ENCODE assay signal across 9 cellular contexts in the genomic region with DNA sequence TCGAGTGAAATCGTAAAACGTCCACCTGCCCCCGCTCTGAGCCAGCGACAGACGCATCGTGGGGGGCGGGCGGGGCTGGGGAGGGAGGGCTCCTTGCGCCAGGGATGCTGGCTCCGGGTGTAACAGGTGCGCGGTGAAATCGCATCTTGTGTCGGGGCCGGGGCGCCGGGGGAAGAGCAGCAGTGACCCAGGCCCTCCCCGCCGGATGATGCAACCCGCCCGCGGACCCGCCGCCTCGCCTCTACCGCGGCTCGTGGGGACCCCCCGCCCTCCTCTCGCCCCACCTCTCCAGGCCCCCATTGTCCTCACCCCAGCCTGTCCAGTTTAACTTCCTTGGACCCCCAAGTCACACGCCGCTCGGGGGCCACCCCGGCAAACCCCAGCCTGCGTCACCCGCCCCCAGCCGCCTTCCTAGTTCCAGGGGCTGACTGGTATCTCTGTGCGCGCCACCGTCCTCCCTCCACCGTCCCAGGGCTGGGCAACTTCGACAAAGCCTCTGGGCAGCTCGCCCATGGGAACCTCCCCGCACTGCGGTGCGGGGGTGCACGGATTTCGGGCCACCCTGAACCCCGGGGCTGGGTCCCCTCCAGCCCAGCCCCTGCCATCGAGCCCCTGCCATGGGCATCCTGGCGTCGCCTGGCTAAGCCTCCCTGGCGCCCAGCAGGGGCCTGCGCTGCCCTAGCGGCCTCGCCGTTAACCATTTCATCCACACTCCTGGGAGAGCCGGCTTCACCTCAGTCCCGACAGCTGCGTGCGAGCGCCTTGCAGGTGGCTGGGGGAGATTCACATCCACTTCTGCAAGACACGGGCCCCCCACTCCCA. TPM values are rescaled to one million over a fixed set of nuclear protein-coding genes. Genes with fewer than 3 reads are reported as not detected.
DNase-seq lines count a peak whose midpoint lies in the region; ATAC-seq lines count a peak whose summit lies in the region.
"Had no signal": no experiment of that assay in that cellular context is flagged by ENCODE, and none has a peak within 500 bp of the region (broad histone marks: within the 10 kb centered on the region; RNA-seq: fewer than 3 reads in every experiment).

No MANE protein-coding gene starts in this region.

- peak; percentile 53 to 62 for ATAC-seq in naive thymus-derived CD8-positive, alpha-beta T cell
- no peak for ATAC-seq in GM21619 (IDR thresholded peaks at IDR 0.05; ENCODE audit: unreplicated experiment)
- no peak for ATAC-seq in HG02852 (IDR thresholded peaks at IDR 0.05; ENCODE audit: unreplicated experiment)

- DNase-seq in DMS153 (lab: John Stamatoyannopoulos, UW) = peak; percentile 77
- DNase-seq in NCI-H2196 treated with DMSO at 0.1 percent for 48 hours (lab: John Stamatoyannopoulos, UW; ENCODE audit: unreplicated experiment) = peak; percentile 56
- peak in 46 of 58 donors; percentile 25 to 81 (median 65) for DNase-seq in anterior cingulate cortex (lab: John Stamatoyannopoulos, UW)
- no peak for DNase-seq in naive thymus-derived CD8-positive, alpha-beta T cell
- DNase-seq in DMS114 treated with DMSO at 0.1 percent for 48 hours (lab: John Stamatoyannopoulos, UW; ENCODE audit: unreplicated experiment) = no peak
- DNase-seq in activated effector memory CD4-positive, alpha-beta T cell treated with anti-CD3 and anti-CD28 coated beads, Interleukin-2, amount 50 U/mL, for 16 hours = no peak

- peaks cover 0 to 7% (median 0%) of the 10 kb centered on the region in 3 donors for H3K36me3 Mint-ChIP-seq in naive thymus-derived CD8-positive, alpha-beta T cell

- POLR2A ChIA-PET in naive thymus-derived CD8-positive, alpha-beta T cell (lab: Charles Lee) = no interaction called here

- peak overlapping the region; percentile 51 to 82 (median 73) for H3K4me3 Mint-ChIP-seq in naive thymus-derived CD8-positive, alpha-beta T cell

- H3K27ac Mint-ChIP-seq in naive thymus-derived CD8-positive, alpha-beta T cell = no peak overlapping the region

- peaks cover 35 to 69% (median 47%) of the 10 kb centered on the region in 5 donors for H3K27me3 Mint-ChIP-seq in naive thymus-derived CD8-positive, alpha-beta T cell

- H3K4me1 Mint-ChIP-seq in naive thymus-derived CD8-positive, alpha-beta T cell = peaks cover 5 to 16% (median 11%) of the 10 kb centered on the region in 4 donors

- H3K9me3 Mint-ChIP-seq in naive thymus-derived CD8-positive, alpha-beta T cell = peaks cover 0 to 14% (median 0%) of the 10 kb centered on the region in 9 donors

RNA-seq across cellular contexts. Expression of gene KIF1A, which starts 0.8 kb away (rescaled TPM):
- total RNA-seq in naive thymus-derived CD8-positive, alpha-beta T cell = not detected
- under 1 TPM in 1 of 3 donors, not detected in 2; 0.10 TPM for polyA plus RNA-seq in naive thymus-derived CD8-positive, alpha-beta T cell

RNA-seq across cellular contexts. Expression of gene AGXT, which starts 47.8 kb away (rescaled TPM):
- not detected for total RNA-seq in naive thymus-derived CD8-positive, alpha-beta T cell
- polyA plus RNA-seq in naive thymus-derived CD8-positive, alpha-beta T cell = not detected
- total RNA-seq: skeletal muscle tissue had no signal

Comparison
In these comparisons a context has a peak if more than half of its experiments do, and no peak if none do; other contexts are left out.
1. DNase-seq: peak in DMS153 (single experiment), NCI-H2196 treated with DMSO at 0.1 percent for 48 hours (single experiment) and anterior cingulate cortex (46 of 58); none in naive thymus-derived CD8-positive, alpha-beta T cell (0 of 10), DMS114 treated with DMSO at 0.1 percent for 48 hours (single experiment) and activated effector memory CD4-positive, alpha-beta T cell treated with anti-CD3 and anti-CD28 coated beads, Interleukin-2, amount 50 U/mL, for 16 hours (single experiment).
2. ATAC-seq: peak in naive thymus-derived CD8-positive, alpha-beta T cell (2 of 2); none in GM21619 (single experiment) and HG02852 (single experiment).